In the genomic region with DNA sequence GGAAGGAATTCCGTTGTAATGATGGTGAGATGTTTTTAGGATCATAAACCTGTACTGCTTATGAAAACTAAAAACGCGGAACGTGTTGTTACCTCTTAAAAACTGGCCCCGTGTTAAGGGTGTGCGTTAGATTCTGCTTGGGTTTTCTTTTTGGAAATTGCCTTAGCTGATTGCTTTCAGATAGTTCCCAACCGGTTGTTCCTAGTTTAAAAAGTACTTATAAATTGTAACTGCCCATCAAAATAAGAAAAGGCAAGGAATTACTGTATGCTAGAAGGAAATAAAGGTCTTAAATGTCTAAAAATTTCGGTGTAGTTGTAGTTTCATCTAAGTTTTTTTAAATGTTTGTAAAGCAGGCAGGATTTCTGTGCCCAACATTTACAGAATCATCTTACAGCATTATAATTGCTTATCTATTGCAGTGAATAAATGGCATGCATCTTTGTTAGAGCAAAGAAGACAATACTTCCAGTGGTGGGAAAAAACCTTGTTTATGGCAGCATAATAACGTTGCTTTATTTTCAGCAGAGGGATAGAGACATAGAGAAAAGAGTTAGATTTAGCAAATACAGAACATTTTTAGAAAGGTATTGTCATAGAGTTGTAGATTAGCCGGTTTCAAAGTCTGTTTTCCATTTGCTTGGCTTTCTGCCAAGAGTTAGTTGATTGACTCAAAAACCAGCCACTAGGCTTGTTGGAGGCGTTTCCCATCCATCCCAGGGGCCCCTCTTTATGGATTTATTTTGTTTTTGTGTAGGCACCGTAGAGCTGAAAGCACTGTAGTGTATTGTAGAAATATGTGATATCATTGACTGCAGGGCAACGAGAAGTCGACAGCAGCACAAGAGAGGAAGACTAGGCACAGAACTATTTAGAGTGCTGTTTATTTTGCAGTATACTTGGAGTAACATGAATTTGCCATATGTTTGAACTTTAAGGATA, we compare ENCODE assay signal across 1 cellular context.
TF ChIP-seq lines count a peak whose summit lies in the region.

No MANE protein-coding gene starts in this region.

TF ChIP-seq in HCT116, 20 proteins besides CTCF, POLR2A, EP300 and RAD21:
- TF ChIP-seq EZH2phosphoT487 (IDR thresholded peaks at IDR 0.05; ENCODE audit: borderline replicate concordance) (no peak), YY1 (IDR thresholded peaks at IDR 0.05; ENCODE audit: extremely low read depth, insufficient replicate concordance, low read depth, low read length) (no peak), JUND (IDR thresholded peaks at IDR 0.05) (no peak), FOSL1 (IDR thresholded peaks at IDR 0.05; ENCODE audit: low read depth) (no peak), POLR2AphosphoS5 (IDR thresholded peaks at IDR 0.05; ENCODE audit: low read depth, low read length) (peak; percentile 58; the same call in 1 of the 2 replicates), ATF3 (IDR thresholded peaks at IDR 0.05) (no peak), SP1 (IDR thresholded peaks at IDR 0.05; ENCODE audit: low read depth) (peak; percentile 56; the same call in 1 of the 2 replicates), MAX (IDR thresholded peaks at IDR 0.05) (0 out of 2 replicates have a peak, but pooled peaks have one; percentile 12), ZFX (IDR thresholded peaks at IDR 0.05) (no peak), ZNF274 (IDR thresholded peaks at IDR 0.05; ENCODE audit: low read depth, low read length) (no peak), SIN3A (IDR thresholded peaks at IDR 0.05; ENCODE audit: low read depth) (no peak), ZBTB33 (IDR thresholded peaks at IDR 0.05; ENCODE audit: extremely low read depth, insufficient replicate concordance, low read length) (no peak), TCF7L2 (IDR thresholded peaks at IDR 0.05; ENCODE audit: borderline replicate concordance, extremely low read depth, insufficient read depth, insufficient read length) (no peak), CBX3 (IDR thresholded peaks at IDR 0.05; ENCODE audit: low read depth) (no peak)
- TF ChIP-seq, protein P1, sequence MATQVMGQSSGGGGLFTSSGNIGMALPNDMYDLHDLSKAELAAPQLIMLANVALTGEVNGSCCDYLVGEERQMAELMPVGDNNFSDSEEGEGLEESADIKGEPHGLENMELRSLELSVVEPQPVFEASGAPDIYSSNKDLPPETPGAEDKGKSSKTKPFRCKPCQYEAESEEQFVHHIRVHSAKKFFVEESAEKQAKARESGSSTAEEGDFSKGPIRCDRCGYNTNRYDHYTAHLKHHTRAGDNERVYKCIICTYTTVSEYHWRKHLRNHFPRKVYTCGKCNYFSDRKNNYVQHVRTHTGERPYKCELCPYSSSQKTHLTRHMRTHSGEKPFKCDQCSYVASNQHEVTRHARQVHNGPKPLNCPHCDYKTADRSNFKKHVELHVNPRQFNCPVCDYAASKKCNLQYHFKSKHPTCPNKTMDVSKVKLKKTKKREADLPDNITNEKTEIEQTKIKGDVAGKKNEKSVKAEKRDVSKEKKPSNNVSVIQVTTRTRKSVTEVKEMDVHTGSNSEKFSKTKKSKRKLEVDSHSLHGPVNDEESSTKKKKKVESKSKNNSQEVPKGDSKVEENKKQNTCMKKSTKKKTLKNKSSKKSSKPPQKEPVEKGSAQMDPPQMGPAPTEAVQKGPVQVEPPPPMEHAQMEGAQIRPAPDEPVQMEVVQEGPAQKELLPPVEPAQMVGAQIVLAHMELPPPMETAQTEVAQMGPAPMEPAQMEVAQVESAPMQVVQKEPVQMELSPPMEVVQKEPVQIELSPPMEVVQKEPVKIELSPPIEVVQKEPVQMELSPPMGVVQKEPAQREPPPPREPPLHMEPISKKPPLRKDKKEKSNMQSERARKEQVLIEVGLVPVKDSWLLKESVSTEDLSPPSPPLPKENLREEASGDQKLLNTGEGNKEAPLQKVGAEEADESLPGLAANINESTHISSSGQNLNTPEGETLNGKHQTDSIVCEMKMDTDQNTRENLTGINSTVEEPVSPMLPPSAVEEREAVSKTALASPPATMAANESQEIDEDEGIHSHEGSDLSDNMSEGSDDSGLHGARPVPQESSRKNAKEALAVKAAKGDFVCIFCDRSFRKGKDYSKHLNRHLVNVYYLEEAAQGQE (IDR thresholded peaks at IDR 0.05; ENCODE audit: low read depth): no peak
